ENCODE assay signal across 18 cellular contexts in genomic region chr7:134938141-134938540, GRCh38.
"Had no signal": no experiment of that assay in that cellular context is flagged by ENCODE, and none has a peak within 500 bp of the region (broad histone marks: within the 10 kb centered on the region; RNA-seq: fewer than 3 reads in every experiment).

No MANE protein-coding gene starts in this region.

- H3K9me3 ChIP-seq: ovary, tibial nerve had no signal

- H3K27me3 ChIP-seq: brain microvascular endothelial cell, foreskin keratinocyte, neural progenitor cell, ovary, tibial nerve had no signal

- H3K4me2 ChIP-seq: neural progenitor cell had no signal

- H3K36me3 ChIP-seq: neural progenitor cell, ovary, WERI-Rb-1 had no signal

- H3K27ac ChIP-seq: brain microvascular endothelial cell, foreskin keratinocyte, neural progenitor cell, ovary, WERI-Rb-1 had no signal

- ATAC-seq: activated CD4-positive, alpha-beta T cell treated with anti-CD3 and anti-CD28 coated beads for 36 hours; activated CD8-positive, alpha-beta T cell treated with anti-CD3 and anti-CD28 coated beads for 36 hours; activated T-cell treated with anti-CD3 and anti-CD28 coated beads, Interleukin-2, amount 50 U/mL, for 4 hours; foreskin keratinocyte; stimulated activated effector memory CD8-positive, alpha-beta T cell treated with anti-CD3 and anti-CD28 coated beads, Interleukin-12 subunit alpha, Interleukin-12 subunit beta, amount 100 ng/mL, for 72 hours; T-helper 17 cell had no signal

- H3K9me3 Mint-ChIP-seq: activated CD8-positive, alpha-beta T cell treated with anti-CD3 and anti-CD28 coated beads for 36 hours; activated T-cell treated with anti-CD3 and anti-CD28 coated beads, Interleukin-2, amount 50 U/mL, for 4 hours; central memory CD8-positive, alpha-beta T cell; immature natural killer cell; neural progenitor cell; stimulated activated effector memory CD8-positive, alpha-beta T cell treated with anti-CD3 and anti-CD28 coated beads, Interleukin-12 subunit alpha, Interleukin-12 subunit beta, amount 100 ng/mL, for 72 hours had no signal

- H3K4me3 Mint-ChIP-seq: activated CD4-positive, alpha-beta T cell treated with anti-CD3 and anti-CD28 coated beads for 36 hours; activated CD8-positive, alpha-beta T cell treated with anti-CD3 and anti-CD28 coated beads for 36 hours; activated naive CD8-positive, alpha-beta T cell; activated T-cell treated with anti-CD3 and anti-CD28 coated beads, Interleukin-2, amount 50 U/mL, for 4 hours; central memory CD8-positive, alpha-beta T cell; dendritic cell treated with granulocyte-macrophage colony-stimulating factor and Interleukin-4, amounts not matched to agents 40 ng/mL and 50 ng/mL, for 4 days; immature natural killer cell; neural progenitor cell; stimulated activated effector memory CD8-positive, alpha-beta T cell treated with anti-CD3 and anti-CD28 coated beads, Interleukin-12 subunit alpha, Interleukin-12 subunit beta, amount 100 ng/mL, for 72 hours; T-helper 17 cell had no signal

- H3K27ac Mint-ChIP-seq: activated CD4-positive, alpha-beta T cell treated with anti-CD3 and anti-CD28 coated beads for 36 hours; activated CD8-positive, alpha-beta T cell treated with anti-CD3 and anti-CD28 coated beads for 36 hours; activated naive CD8-positive, alpha-beta T cell; immature natural killer cell; stimulated activated effector memory CD8-positive, alpha-beta T cell treated with anti-CD3 and anti-CD28 coated beads, Interleukin-12 subunit alpha, Interleukin-12 subunit beta, amount 100 ng/mL, for 72 hours; T-helper 17 cell had no signal

- H3K4me3 ChIP-seq: neural progenitor cell, ovary, tibial nerve had no signal

- H3K27me3 Mint-ChIP-seq: activated naive CD8-positive, alpha-beta T cell; central memory CD8-positive, alpha-beta T cell; dendritic cell treated with granulocyte-macrophage colony-stimulating factor and Interleukin-4, amounts not matched to agents 40 ng/mL and 50 ng/mL, for 4 days had no signal

- DNase-seq: activated CD4-positive, alpha-beta T cell treated with anti-CD3 and anti-CD28 coated beads for 36 hours; activated CD8-positive, alpha-beta T cell treated with anti-CD3 and anti-CD28 coated beads for 36 hours; activated gamma-delta T cell; activated T-cell treated with anti-CD3 and anti-CD28 coated beads, Interleukin-2, amount 50 U/mL, for 4 hours; amniotic stem cell; brain microvascular endothelial cell; effector memory CD4-positive, alpha-beta T cell; foreskin keratinocyte; immature natural killer cell; ovary; T-helper 17 cell; WERI-Rb-1 had no signal

- H2AFZ ChIP-seq: neural progenitor cell had no signal

- H3K36me3 Mint-ChIP-seq: activated naive CD8-positive, alpha-beta T cell; stimulated activated effector memory CD8-positive, alpha-beta T cell treated with anti-CD3 and anti-CD28 coated beads, Interleukin-12 subunit alpha, Interleukin-12 subunit beta, amount 100 ng/mL, for 72 hours had no signal
